8 cellular contexts compared by ENCODE assay signal in genomic region chr17:75270966-75271232, GRCh38. TPM values are rescaled to one million over a fixed set of nuclear protein-coding genes. Genes with fewer than 3 reads are reported as not detected.
DNase-seq lines count a peak whose midpoint lies in the region; ATAC-seq and TF ChIP-seq lines count a peak whose summit lies in the region.

A gene with protein sequence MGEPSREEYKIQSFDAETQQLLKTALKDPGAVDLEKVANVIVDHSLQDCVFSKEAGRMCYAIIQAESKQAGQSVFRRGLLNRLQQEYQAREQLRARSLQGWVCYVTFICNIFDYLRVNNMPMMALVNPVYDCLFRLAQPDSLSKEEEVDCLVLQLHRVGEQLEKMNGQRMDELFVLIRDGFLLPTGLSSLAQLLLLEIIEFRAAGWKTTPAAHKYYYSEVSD (minus strand): TSS chr17:75271231. CDS start chr17:75270195, 1,036 bp downstream.

- peaks cover 25% of the 10 kb centered on the region for H3K4me1 Mint-ChIP-seq in CD8-positive, alpha-beta T cell (ENCODE audit: low read depth)
- H3K4me1 Mint-ChIP-seq in brain, result peaks cover 42% of the 10 kb centered on the region

- H3K4me3 ChIP-seq in CD8-positive, alpha-beta T cell (ENCODE audit: low read depth, low read length), result peak within 1 kb of the TSS; percentile 96
- peak within 1 kb of the TSS; percentile 91 for H3K4me3 ChIP-seq in kidney epithelial cell (ENCODE audit: low read depth, low read length)
- H3K4me3 ChIP-seq in suprapubic skin, result peak within 1 kb of the TSS; percentile 87

- H3K36me3 ChIP-seq in CD8-positive, alpha-beta T cell (ENCODE audit: insufficient read depth, low read length), result peaks cover 10% of the 10 kb centered on the region
- H3K36me3 ChIP-seq in kidney epithelial cell (ENCODE audit: control insufficient read depth, insufficient read depth, low read length), result no peaks in the 10 kb centered on the region
- peaks cover 10% of the 10 kb centered on the region for H3K36me3 ChIP-seq in suprapubic skin

- CTCF ChIA-PET in CD8-positive, alpha-beta T cell (lab: Charles Lee), result interaction anchor here (0.6 to 3.9 kb wide), 21 partner anchors 9 to 309 kb away, joined by 3 to 45 read pairs (median 4); partner anchors contain the start of genes GGA3, GRB2, MRPS7 and SLC25A19

- TF ChIP-seq CTCF in CD8-positive, alpha-beta T cell (IDR thresholded peaks at IDR 0.05), result no peak
- no peak for TF ChIP-seq CTCF in brain (conservative IDR thresholded peaks at IDR 0.05)
- no peak for TF ChIP-seq CTCF in kidney epithelial cell (IDR thresholded peaks at IDR 0.05; ENCODE audit: insufficient read depth, low read length, poor library complexity, severe bottlenecking)
- no peak for TF ChIP-seq CTCF in suprapubic skin (IDR thresholded peaks at IDR 0.05)

- H3K27me3 ChIP-seq in CD8-positive, alpha-beta T cell (ENCODE audit: insufficient read depth, low read length), result no peaks in the 10 kb centered on the region
- no peaks in the 10 kb centered on the region for H3K27me3 ChIP-seq in kidney epithelial cell (ENCODE audit: control insufficient read depth, insufficient read depth, low read length)
- H3K27me3 ChIP-seq in suprapubic skin, result no peaks in the 10 kb centered on the region

- intact Hi-C loops in CD8-positive, alpha-beta T cell (cut with DNase I, micrococcal nuclease), result loop anchor here (1.0 to 2.0 kb wide), 8 partner anchors 10 to 396 kb away; partner anchors contain the start of genes GGA3 (in 2 of the 2), MRPS7 (in 2 of the 2), SLC25A19 (in 2 of the 2) and GRB2 (in 1 of the 2)

- TF ChIP-seq EP300 in suprapubic skin (IDR thresholded peaks at IDR 0.05), result no peak

- no peak for DNase-seq in CD8-positive, alpha-beta T cell
- DNase-seq in HT-29 (ENCODE audit: low spot score) (no peak), kidney epithelial cell (ENCODE audit: low read depth) (no peak), suprapubic skin (ENCODE audit: low spot score in 2 of 2) (no peak), NCI-H146 (lab: John Stamatoyannopoulos, UW) (no peak)

- H3K9me3 ChIP-seq in CD8-positive, alpha-beta T cell (ENCODE audit: low read length), result no peaks in the 10 kb centered on the region
- no peaks in the 10 kb centered on the region for H3K9me3 ChIP-seq in suprapubic skin

- POLR2A ChIA-PET in CD8-positive, alpha-beta T cell (lab: Charles Lee), result interaction anchor here (0.7 to 3.7 kb wide), 21 partner anchors 10 to 514 kb away, joined by 3 to 71 read pairs (median 4); partner anchors contain the start of genes ARMC7, FDXR, GGA3 and GRB2

- peaks cover 18% of the 10 kb centered on the region for H3K4me1 ChIP-seq in CD8-positive, alpha-beta T cell (ENCODE audit: insufficient read depth, low read length)
- peaks cover 45% of the 10 kb centered on the region for H3K4me1 ChIP-seq in suprapubic skin

- no peak for ATAC-seq in CD8-positive, alpha-beta T cell
- no peak for ATAC-seq in GM18867 (IDR thresholded peaks at IDR 0.05; ENCODE audit: unreplicated experiment)
- ATAC-seq in GM18519 (IDR thresholded peaks at IDR 0.05; ENCODE audit: low FRiP score, unreplicated experiment), result no peak

- no peaks in the 10 kb centered on the region for H3K27me3 Mint-ChIP-seq in CD8-positive, alpha-beta T cell (ENCODE audit: low read depth)
- no peaks in the 10 kb centered on the region for H3K27me3 Mint-ChIP-seq in brain

- H3K4me3 Mint-ChIP-seq in CD8-positive, alpha-beta T cell, result peak within 1 kb of the TSS; percentile 81
- peak within 1 kb of the TSS; percentile 87 to 93 (median 88) for H3K4me3 Mint-ChIP-seq in brain

- TF ChIP-seq POLR2A in suprapubic skin (IDR thresholded peaks at IDR 0.05), result peak in 1 of 2 donors; percentile 30

- H3K27ac ChIP-seq in CD8-positive, alpha-beta T cell (ENCODE audit: low read depth, low read length), result peak within 1 kb of the TSS; percentile 91
- H3K27ac ChIP-seq in suprapubic skin, result peak within 1 kb of the TSS; percentile 96

- WGBS in suprapubic skin, result no CpG with 5 or more reads among the region's 39 CpGs

- peak within 1 kb of the TSS; percentile 85 for H3K27ac Mint-ChIP-seq in CD8-positive, alpha-beta T cell
- peak within 1 kb of the TSS; percentile 84 to 93 (median 90) for H3K27ac Mint-ChIP-seq in brain

- H3K36me3 Mint-ChIP-seq in CD8-positive, alpha-beta T cell, result peaks cover 28% of the 10 kb centered on the region
- H3K36me3 Mint-ChIP-seq in brain, result peaks cover 11% of the 10 kb centered on the region

- no peaks in the 10 kb centered on the region for H3K9me3 Mint-ChIP-seq in CD8-positive, alpha-beta T cell
- no peaks in the 10 kb centered on the region for H3K9me3 Mint-ChIP-seq in brain

RNA-seq across cellular contexts. Expression of the gene that starts here (rescaled TPM):
- total RNA-seq in CD8-positive, alpha-beta T cell, result 10 to 100 TPM; 30.9 to 32.7 TPM
- 22.8 and 28.8 TPM in 2 replicates for total RNA-seq in HT-29 (2014; rRNA removed; shearing (Covaris generic))
- 47.6 TPM for polyA plus RNA-seq in brain (ENCODE audit: insufficient read depth, low read depth, low replicate concordance)
- total RNA-seq in kidney epithelial cell, result 26.7 and 36.1 TPM in 2 replicates
- 10 to 100 TPM; 24.2 to 44.1 (median 30.6) TPM for total RNA-seq in suprapubic skin
